Comparison of ENCODE assay signal across 11 cellular contexts in the genomic region with DNA sequence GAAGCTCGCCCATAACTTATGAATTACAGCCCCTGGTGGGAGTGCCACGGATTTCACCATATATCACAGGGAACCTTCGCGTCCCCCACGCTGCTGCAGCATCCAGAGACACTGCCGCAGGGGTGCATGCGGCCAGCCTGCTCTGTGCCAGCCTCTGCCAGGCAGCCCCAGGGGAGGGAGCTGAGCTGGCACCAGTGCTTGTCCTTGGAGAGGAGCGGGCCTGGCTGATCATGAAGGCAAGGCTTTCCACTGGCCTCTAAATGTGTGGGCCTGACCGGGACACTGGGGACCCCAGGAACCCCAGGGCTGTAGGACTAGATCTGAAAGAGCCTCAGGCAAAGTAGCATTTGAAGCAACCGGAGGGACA.
DNase-seq lines count a peak whose midpoint lies in the region; ATAC-seq, FAIRE-seq and TF ChIP-seq lines count a peak whose summit lies in the region.
"Had no signal": no experiment of that assay in that cellular context is flagged by ENCODE, and none has a peak within 500 bp of the region (broad histone marks: within the 10 kb centered on the region; RNA-seq: fewer than 3 reads in every experiment).

No MANE protein-coding gene starts in this region.

- H3K4me1 Mint-ChIP-seq in nephron, result peaks cover 13% of the 10 kb centered on the region

- peaks cover 15% of the 10 kb centered on the region for H3K36me3 Mint-ChIP-seq in nephron (ENCODE audit: low read depth)
- H3K36me3 Mint-ChIP-seq: activated naive CD4-positive, alpha-beta T cell treated with anti-CD3 and anti-CD28 coated beads, Interleukin-2, amount 10 ng/mL, durations not matched to agents 7 days and 5 days had no signal

- H3K4me1 ChIP-seq in A549 (peaks cover 44% of the 10 kb centered on the region), SK-N-SH (ENCODE audit: control insufficient read depth in 1 of 2, insufficient read depth in 2 of 2, low read depth in 1 of 2, low read length in 1 of 2) (peaks cover 33 to 38% of the 10 kb centered on the region in 2 experiments; a peak in 3 of 4 replicates), gastroesophageal sphincter (peaks cover 3 to 57% (median 30%) of the 10 kb centered on the region in 3 donors)

- DNase-seq in A549 (ENCODE audit: low read depth in 1 of 2, low spot score in 1 of 2) (no peak), SK-N-SH (peak; percentile 75), NCI-H345 treated with DMSO at 0.1 percent for 48 hours (lab: John Stamatoyannopoulos, UW; ENCODE audit: unreplicated experiment) (no peak), NCI-H2227 (lab: John Stamatoyannopoulos, UW; ENCODE audit: unreplicated experiment) (no peak), NCI-H1417 (lab: John Stamatoyannopoulos, UW) (no peak)
- DNase-seq in stimulated activated CD4-positive, alpha-beta T cell treated with anti-CD3 and anti-CD28 coated beads, Interleukin-1b, Interleukin-23, amount 100 ng/mL, for 48 hours, result no peak
- DNase-seq: activated naive CD4-positive, alpha-beta T cell treated with anti-CD3 and anti-CD28 coated beads, Interleukin-2, amount 10 ng/mL, durations not matched to agents 7 days and 5 days had no signal

- peaks cover 3% of the 10 kb centered on the region for H3F3A ChIP-seq in SK-N-SH (replicated peaks; ENCODE audit: insufficient read depth)

- H3K4me2 ChIP-seq in A549 (peak overlapping the region; percentile 68), SK-N-SH (peak overlapping the region; percentile 51)

- TF ChIP-seq POLR2A in A549 (IDR thresholded peaks at IDR 0.05; ENCODE audit: low read length) (no peak), gastroesophageal sphincter (IDR thresholded peaks at IDR 0.05) (no peak)

- FAIRE-seq in A549 (lab: Jason Lieb, UNC), result no peak
- FAIRE-seq: TTC549 had no signal

- POLR2A ChIA-PET in A549 (lab: Yijun Ruan, JAX) (interaction anchor here (0.9 to 1.5 kb wide), 4 partner anchors 11 to 139 kb away, joined by 3 to 10 read pairs (median 4); partner anchors contain the start of gene ISL2), SK-N-SH (lab: Yijun Ruan, JAX) (interaction anchor here (1.1 to 1.7 kb wide), 3 partner anchors 9 to 139 kb away, joined by 3 to 6 read pairs (median 5); partner anchors contain the start of genes ETFA and ISL2)

- H3K36me3 ChIP-seq in SK-N-SH (replicated peaks in 1 of 2; ENCODE audit: control insufficient read depth in 1 of 2, insufficient read depth in 2 of 2, low read length in 1 of 2) (no peaks in the 10 kb centered on the region), gastroesophageal sphincter (no peaks in the 10 kb centered on the region)

- H3K9me3 ChIP-seq in A549, result no peaks in the 10 kb centered on the region
- H3K9me3 ChIP-seq in SK-N-SH, result no peaks in the 10 kb centered on the region
- H3K9me3 ChIP-seq in gastroesophageal sphincter, result no peaks in the 10 kb centered on the region

- H2AFZ ChIP-seq in SK-N-SH (ENCODE audit: low read depth), result no peak overlapping the region

- no peaks in the 10 kb centered on the region for H3K9me3 Mint-ChIP-seq in nephron
- H3K9me3 Mint-ChIP-seq: activated naive CD4-positive, alpha-beta T cell treated with anti-CD3 and anti-CD28 coated beads, Interleukin-2, amount 10 ng/mL, durations not matched to agents 7 days and 5 days; IgD-negative memory B cell had no signal

- no peak for TF ChIP-seq RAD21 in A549 (conservative IDR thresholded peaks at IDR 0.05 in 1 of 2, IDR thresholded peaks at IDR 0.05 in 1 of 2)
- TF ChIP-seq RAD21 in SK-N-SH (IDR thresholded peaks at IDR 0.05; ENCODE audit: low read length), result no peak

- no peaks in the 10 kb centered on the region for H3K9me2 ChIP-seq in SK-N-SH

- no peaks in the 10 kb centered on the region for H4K20me1 ChIP-seq in SK-N-SH (ENCODE audit: insufficient read depth)

- CTCF ChIA-PET in A549 (lab: Yijun Ruan, JAX) (interaction anchor here (0.7 to 4.6 kb wide), 10 partner anchors 10 to 139 kb away, joined by 3 to 26 read pairs (median 4); no protein-coding TSS in a partner anchor), SK-N-SH (lab: Yijun Ruan, JAX) (interaction anchor here (0.5 to 1.9 kb wide), 10 partner anchors 9 to 670 kb away, joined by 3 to 8 read pairs (median 4); partner anchors contain the start of gene ISL2)

- H3K27me3 ChIP-seq in SK-N-SH (ENCODE audit: insufficient read depth) (no peaks in the 10 kb centered on the region), gastroesophageal sphincter (peaks cover 12% of the 10 kb centered on the region)

- H3K4me3 Mint-ChIP-seq in nephron, result no peak overlapping the region
- H3K4me3 Mint-ChIP-seq: activated naive CD4-positive, alpha-beta T cell treated with anti-CD3 and anti-CD28 coated beads, Interleukin-2, amount 10 ng/mL, durations not matched to agents 7 days and 5 days; IgD-negative memory B cell had no signal

- peak overlapping the region; percentile 12; the same call in 1 of the 2 replicates for H3K9ac ChIP-seq in SK-N-SH

- H3K4me3 ChIP-seq in A549 (no peak overlapping the region), SK-N-SH (ENCODE audit: low read depth in 2 of 2, low read length in 1 of 2) (no peak overlapping the region), gastroesophageal sphincter (no peak overlapping the region)

- no peaks in the 10 kb centered on the region for H3K79me2 ChIP-seq in SK-N-SH (ENCODE audit: insufficient read depth)

- peak overlapping the region in 2 of 3 experiments; percentile 22 to 74 for H3K27ac Mint-ChIP-seq in nephron
- H3K27ac Mint-ChIP-seq: activated naive CD4-positive, alpha-beta T cell treated with anti-CD3 and anti-CD28 coated beads, Interleukin-2, amount 10 ng/mL, durations not matched to agents 7 days and 5 days had no signal

- TF ChIP-seq CTCF in A549 (IDR thresholded peaks at IDR 0.05) (no peak), SK-N-SH (IDR thresholded peaks at IDR 0.05) (no peak), gastroesophageal sphincter (IDR thresholded peaks at IDR 0.05) (no peak), nephron (IDR thresholded peaks at IDR 0.05; ENCODE audit: unreplicated experiment in 3 of 3) (no peak)

- ATAC-seq in A549, result peak; percentile 8 to 15; a peak in 5 of 6 replicates
- no peak for ATAC-seq in gastroesophageal sphincter

- H3K27ac ChIP-seq in A549 (peak overlapping the region; percentile 71 to 87), SK-N-SH (ENCODE audit: low read depth in 2 of 2, low read length in 1 of 2) (peak overlapping the region; percentile 50 to 82), gastroesophageal sphincter (peak overlapping the region in 3 of 4 donors; percentile 59 to 73 (median 60))

- no peak for TF ChIP-seq EP300 in A549 (IDR thresholded peaks at IDR 0.05)
- TF ChIP-seq EP300 in SK-N-SH (IDR thresholded peaks at IDR 0.05; ENCODE audit: borderline replicate concordance in 1 of 2, low read depth in 1 of 2, low read length in 1 of 2), result no peak
- no peak for TF ChIP-seq EP300 in gastroesophageal sphincter (IDR thresholded peaks at IDR 0.05)

- peaks cover 76% of the 10 kb centered on the region for H3K27me3 Mint-ChIP-seq in nephron (ENCODE audit: low read depth)
- H3K27me3 Mint-ChIP-seq: IgD-negative memory B cell had no signal

- 53% methylated on average over 10 of the region's 10 CpGs for WGBS in A549 (ENCODE audit: missing lambda C conversion rate)
- WGBS in SK-N-SH (ENCODE audit: low lambda C conversion rate), result 77% methylated on average over 8 of the region's 10 CpGs
- no CpG with 5 or more reads among the region's 10 CpGs for WGBS in gastroesophageal sphincter (ENCODE audit: low coverage in 1 of 2), 2 donors

TF ChIP-seq in A549, 52 proteins besides CTCF, POLR2A, EP300 and RAD21:
- no peak for TF ChIP-seq KDM1A (IDR thresholded peaks at IDR 0.05; ENCODE audit: low read depth)
- no peak for TF ChIP-seq ZSCAN20 (CRISPR knock-in tag; IDR thresholded peaks at IDR 0.05)
- TF ChIP-seq MYC (IDR thresholded peaks at IDR 0.05; ENCODE audit: borderline replicate concordance, low read length), result no peak
- no peak for TF ChIP-seq HEYL (CRISPR knock-in tag; IDR thresholded peaks at IDR 0.05)

TF ChIP-seq in SK-N-SH, 30 proteins besides CTCF, POLR2A, EP300 and RAD21:
- TF ChIP-seq POLR2AphosphoS5 (IDR thresholded peaks at IDR 0.05; ENCODE audit: low read depth, low read length) (0 out of 2 replicates have a peak, but pooled peaks have one; percentile 8), RXRA (IDR thresholded peaks at IDR 0.05; ENCODE audit: borderline replicate concordance, low read depth) (no peak)
